In genomic region chr4:108337923-108338322, GRCh38 we compare ENCODE assay signal across 1 cellular context.
TF ChIP-seq lines count a peak whose summit lies in the region.

No MANE protein-coding gene starts in this region.

TF ChIP-seq in SK-N-SH treated with all-trans-retinoic acid at 6 μM for 48 hours, 23 proteins besides CTCF, POLR2A, EP300 and RAD21 (continued from another document):
- TF ChIP-seq, protein P1, sequence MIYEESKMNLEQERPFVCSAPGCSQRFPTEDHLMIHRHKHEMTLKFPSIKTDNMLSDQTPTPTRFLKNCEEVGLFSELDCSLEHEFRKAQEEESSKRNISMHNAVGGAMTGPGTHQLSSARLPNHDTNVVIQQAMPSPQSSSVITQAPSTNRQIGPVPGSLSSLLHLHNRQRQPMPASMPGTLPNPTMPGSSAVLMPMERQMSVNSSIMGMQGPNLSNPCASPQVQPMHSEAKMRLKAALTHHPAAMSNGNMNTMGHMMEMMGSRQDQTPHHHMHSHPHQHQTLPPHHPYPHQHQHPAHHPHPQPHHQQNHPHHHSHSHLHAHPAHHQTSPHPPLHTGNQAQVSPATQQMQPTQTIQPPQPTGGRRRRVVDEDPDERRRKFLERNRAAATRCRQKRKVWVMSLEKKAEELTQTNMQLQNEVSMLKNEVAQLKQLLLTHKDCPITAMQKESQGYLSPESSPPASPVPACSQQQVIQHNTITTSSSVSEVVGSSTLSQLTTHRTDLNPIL (CRISPR knock-in tag; IDR thresholded peaks at IDR 0.05; ENCODE audit: low read depth), result no peak
- no peak for TF ChIP-seq ZNF8 (CRISPR knock-in tag; IDR thresholded peaks at IDR 0.05)
- TF ChIP-seq ISL1 (CRISPR knock-in tag; IDR thresholded peaks at IDR 0.05), result peak; percentile 74
- TF ChIP-seq, protein P2, sequence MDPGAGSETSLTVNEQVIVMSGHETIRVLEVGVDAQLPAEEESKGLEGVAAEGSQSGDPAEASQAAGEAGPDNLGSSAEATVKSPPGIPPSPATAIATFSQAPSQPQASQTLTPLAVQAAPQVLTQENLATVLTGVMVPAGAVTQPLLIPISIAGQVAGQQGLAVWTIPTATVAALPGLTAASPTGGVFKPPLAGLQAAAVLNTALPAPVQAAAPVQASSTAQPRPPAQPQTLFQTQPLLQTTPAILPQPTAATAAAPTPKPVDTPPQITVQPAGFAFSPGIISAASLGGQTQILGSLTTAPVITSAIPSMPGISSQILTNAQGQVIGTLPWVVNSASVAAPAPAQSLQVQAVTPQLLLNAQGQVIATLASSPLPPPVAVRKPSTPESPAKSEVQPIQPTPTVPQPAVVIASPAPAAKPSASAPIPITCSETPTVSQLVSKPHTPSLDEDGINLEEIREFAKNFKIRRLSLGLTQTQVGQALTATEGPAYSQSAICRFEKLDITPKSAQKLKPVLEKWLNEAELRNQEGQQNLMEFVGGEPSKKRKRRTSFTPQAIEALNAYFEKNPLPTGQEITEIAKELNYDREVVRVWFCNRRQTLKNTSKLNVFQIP (CRISPR knock-in tag; IDR thresholded peaks at IDR 0.05; ENCODE audit: borderline replicate concordance, low read depth), result no peak
- no peak for TF ChIP-seq GLIS3 (CRISPR knock-in tag; IDR thresholded peaks at IDR 0.05)
- TF ChIP-seq PATZ1 (CRISPR knock-in tag; IDR thresholded peaks at IDR 0.05; ENCODE audit: borderline replicate concordance), result no peak
- TF ChIP-seq ZFP30 (CRISPR knock-in tag; IDR thresholded peaks at IDR 0.05), result no peak
- TF ChIP-seq CSDC2 (CRISPR knock-in tag; IDR thresholded peaks at IDR 0.05), result no peak
- no peak for TF ChIP-seq SNAI2 (CRISPR knock-in tag; IDR thresholded peaks at IDR 0.05)
- TF ChIP-seq ZNF565 (CRISPR knock-in tag; conservative IDR thresholded peaks at IDR 0.05; ENCODE audit: low read depth), result no peak
- peak; percentile 69; the same call in 1 of the 2 replicates for TF ChIP-seq ESRRG (CRISPR knock-in tag; IDR thresholded peaks at IDR 0.05)
- no peak for TF ChIP-seq ZC3H10 (CRISPR knock-in tag; IDR thresholded peaks at IDR 0.05)
